In the genomic region with DNA sequence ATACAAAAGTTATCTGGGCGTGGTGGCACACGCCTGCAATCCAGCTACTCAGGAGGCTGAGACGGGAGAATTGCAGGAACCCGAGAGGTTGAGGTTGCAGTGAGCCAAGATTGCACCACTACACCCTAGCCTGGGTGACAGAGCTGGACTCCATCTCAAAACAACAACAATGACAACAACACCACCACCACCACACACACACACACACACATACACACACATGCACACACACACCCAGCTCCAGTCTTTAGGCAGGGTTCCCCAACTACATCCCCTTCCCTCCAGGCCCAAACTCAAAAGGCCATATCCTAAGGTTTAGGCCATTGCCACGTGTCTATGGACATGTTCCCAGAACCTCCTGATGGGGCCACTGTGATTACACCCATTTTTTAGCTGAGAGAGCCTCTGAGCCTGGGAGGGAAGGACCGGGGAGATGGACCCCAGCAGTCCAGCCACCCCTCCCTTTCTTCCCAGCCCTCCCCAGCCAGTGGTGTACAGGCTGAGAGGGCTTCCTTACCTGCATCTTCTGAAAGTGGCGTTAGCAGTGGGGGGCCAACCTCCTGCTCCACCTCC, we compare ENCODE assay signal across 17 cellular contexts. TPM values are rescaled to one million over a fixed set of nuclear protein-coding genes. Genes with fewer than 3 reads are reported as not detected.
DNase-seq lines count a peak whose midpoint lies in the region; ATAC-seq, FAIRE-seq and TF ChIP-seq lines count a peak whose summit lies in the region.
"Had no signal": no experiment of that assay in that cellular context is flagged by ENCODE, and none has a peak within 500 bp of the region (broad histone marks: within the 10 kb centered on the region; RNA-seq: fewer than 3 reads in every experiment).

No MANE protein-coding gene starts in this region.

- peaks cover 4% of the 10 kb centered on the region for H3F3A ChIP-seq in neural progenitor cell (ENCODE audit: low read depth)

- peak overlapping the region; percentile 21 for H3K4me3 Mint-ChIP-seq in neural progenitor cell
- H3K4me3 Mint-ChIP-seq: CD4-positive, CD25-positive, alpha-beta regulatory T cell had no signal

- in situ Hi-C loops in brain microvascular endothelial cell (cut with HindIII; ENCODE audit: low pct_ligation_motif_present, low sequenced_read_pairs), result no loop called here

- no peaks in the 10 kb centered on the region for H3K27me3 ChIP-seq in BLaER1
- H3K27me3 ChIP-seq in bronchial epithelial cell (ENCODE audit: control insufficient read depth, insufficient read depth, low read length), result no peaks in the 10 kb centered on the region
- no peaks in the 10 kb centered on the region for H3K27me3 ChIP-seq in neural progenitor cell
- H3K27me3 ChIP-seq in right cardiac atrium (ENCODE audit: control insufficient read depth, insufficient read depth), result no peaks in the 10 kb centered on the region
- H3K27me3 ChIP-seq in brain microvascular endothelial cell (replicated peaks), result no peaks in the 10 kb centered on the region

- H3K9ac ChIP-seq in BLaER1, result no peak overlapping the region
- H3K9ac ChIP-seq in neural progenitor cell, result no peak overlapping the region

- no peak overlapping the region for H3K4me3 ChIP-seq in BLaER1
- no peak overlapping the region for H3K4me3 ChIP-seq in bronchial epithelial cell (ENCODE audit: low read depth, low read length)
- no peak overlapping the region for H3K4me3 ChIP-seq in neural progenitor cell
- H3K4me3 ChIP-seq in right cardiac atrium (ENCODE audit: low read length), result no peak overlapping the region
- no peak overlapping the region for H3K4me3 ChIP-seq in brain microvascular endothelial cell (ENCODE audit: low read depth, low read length)
- H3K4me3 ChIP-seq: GM12878 had no signal

- no peaks in the 10 kb centered on the region for H3K79me2 ChIP-seq in neural progenitor cell (ENCODE audit: low read depth)

- no peak for TF ChIP-seq CTCF in bronchial epithelial cell (IDR thresholded peaks at IDR 0.05; ENCODE audit: insufficient read depth, low read length, severe bottlenecking)
- TF ChIP-seq CTCF in neural progenitor cell (IDR thresholded peaks at IDR 0.05), result no peak
- TF ChIP-seq CTCF in brain microvascular endothelial cell (IDR thresholded peaks at IDR 0.05; ENCODE audit: low read depth, low read length, missing control alignments), result no peak

- H3K4me2 ChIP-seq in BLaER1 (peak overlapping the region; percentile 28; the same call in 1 of the 2 replicates), neural progenitor cell (no peak overlapping the region)

- H4K20me1 ChIP-seq in BLaER1 (peaks cover 14% of the 10 kb centered on the region), neural progenitor cell (ENCODE audit: low read depth) (no peaks in the 10 kb centered on the region)

- DNase-seq in HTR-8/SVneo (ENCODE audit: insufficient read length, low spot score), result no peak
- DNase-seq in bronchial epithelial cell (ENCODE audit: low read depth), result no peak
- no peak for DNase-seq in neural progenitor cell (ENCODE audit: low spot score)
- no peak for DNase-seq in right cardiac atrium
- no peak for DNase-seq in brain microvascular endothelial cell
- DNase-seq: CD4-positive, CD25-positive, alpha-beta regulatory T cell; DMS 273 treated with DMSO at 0.1 percent for 48 hours had no signal

- 79% methylated on average over 7 of the region's 7 CpGs for WGBS in right cardiac atrium

- no peak overlapping the region for H3K27ac Mint-ChIP-seq in neural progenitor cell
- H3K27ac Mint-ChIP-seq: CD4-positive, CD25-positive, alpha-beta regulatory T cell had no signal

- no peaks in the 10 kb centered on the region for H3K9me3 Mint-ChIP-seq in neural progenitor cell

- ATAC-seq in GM18520 (IDR thresholded peaks at IDR 0.05; ENCODE audit: unreplicated experiment), result no peak
- no peak for ATAC-seq in right cardiac atrium
- no peak for ATAC-seq in GM18502 (IDR thresholded peaks at IDR 0.05; ENCODE audit: poor library complexity, unreplicated experiment)
- ATAC-seq: GM12878, HCT116 had no signal

- peaks cover 17% of the 10 kb centered on the region for H3K4me1 Mint-ChIP-seq in neural progenitor cell

- H3K36me3 Mint-ChIP-seq in neural progenitor cell, result no peaks in the 10 kb centered on the region
- H3K36me3 Mint-ChIP-seq: CD4-positive, CD25-positive, alpha-beta regulatory T cell had no signal

- H3K4me1 ChIP-seq in BLaER1 (peaks cover 34% of the 10 kb centered on the region), neural progenitor cell (peaks cover 4% of the 10 kb centered on the region), right cardiac atrium (ENCODE audit: control insufficient read depth, insufficient read depth, low read length) (no peaks in the 10 kb centered on the region)

- peaks cover 4% of the 10 kb centered on the region for H3K27me3 Mint-ChIP-seq in neural progenitor cell (ENCODE audit: insufficient read depth, low read depth)

- H3K9me3 ChIP-seq in BLaER1 (no peaks in the 10 kb centered on the region), neural progenitor cell (ENCODE audit: low read depth) (no peaks in the 10 kb centered on the region), right cardiac atrium (ENCODE audit: control insufficient read depth, low read length) (no peaks in the 10 kb centered on the region)

- FAIRE-seq in HTR-8/SVneo (lab: Jason Lieb, UNC), result peak; percentile 36
- peak; percentile 87 for FAIRE-seq in bronchial epithelial cell (lab: Jason Lieb, UNC)
- FAIRE-seq: GM12878, H54 had no signal

- H3K36me3 ChIP-seq in BLaER1 (no peaks in the 10 kb centered on the region), bronchial epithelial cell (ENCODE audit: control insufficient read depth, insufficient read depth, low read length) (no peaks in the 10 kb centered on the region), neural progenitor cell (no peaks in the 10 kb centered on the region), brain microvascular endothelial cell (replicated peaks) (no peaks in the 10 kb centered on the region)

- intact Hi-C loops in right cardiac atrium (cut with DNase I), result no loop called here

- no peak overlapping the region for H2AFZ ChIP-seq in neural progenitor cell (replicated peaks)

- H3K27ac ChIP-seq in BLaER1 (no peak overlapping the region), neural progenitor cell (no peak overlapping the region), right cardiac atrium (ENCODE audit: low read length) (no peak overlapping the region), brain microvascular endothelial cell (no peak overlapping the region)
- H3K27ac ChIP-seq: 22Rv1, HL-60 had no signal

RNA-seq across cellular contexts. Expression of a gene that starts 9.0 kb away (rescaled TPM):
- total RNA-seq in bronchial epithelial cell, result 25.3 and 29.0 TPM in 2 replicates
- 22.8 and 50.3 TPM in 2 replicates for total RNA-seq in neural progenitor cell (ENCODE audit: low replicate concordance)
- total RNA-seq in right cardiac atrium, result 10 to 100 TPM; 72.2 to 87.1 (median 76.6) TPM
- 50.2 TPM for polyA plus RNA-seq in right cardiac atrium

RNA-seq across cellular contexts. Expression of a gene that starts 13.4 kb away (rescaled TPM):
- total RNA-seq in bronchial epithelial cell (under 0.01 TPM in 1 of 2 replicates, not detected in the other), neural progenitor cell (ENCODE audit: low replicate concordance) (0.22 TPM in 1 of 2 replicates, not detected in the other), right cardiac atrium (under 1 TPM in 1 of 4 donors, not detected in 3; 0.14 TPM)
- not detected for polyA plus RNA-seq in right cardiac atrium
- total RNA-seq: G401 had no signal
- polyA plus RNA-seq: BJ; CD4-positive, CD25-positive, alpha-beta regulatory T cell had no signal

RNA-seq across cellular contexts. Expression of a gene that starts 19.4 kb away (rescaled TPM):
- total RNA-seq in bronchial epithelial cell (4.7 and 9.1 TPM in 2 replicates), neural progenitor cell (ENCODE audit: low replicate concordance) (5.5 and 33.2 TPM in 2 replicates), right cardiac atrium (100 to 1,000 TPM; 220 to 304 (median 288) TPM)
- 395 TPM for polyA plus RNA-seq in right cardiac atrium

RNA-seq across cellular contexts. Expression of a gene that starts 32.6 kb away (rescaled TPM):
- total RNA-seq in bronchial epithelial cell (1.7 and 2.1 TPM in 2 replicates), neural progenitor cell (ENCODE audit: low replicate concordance) (8.1 and 50.8 TPM in 2 replicates), right cardiac atrium (10 to 100 TPM; 15.8 to 33.2 (median 24.1) TPM)
- 19.4 TPM for polyA plus RNA-seq in right cardiac atrium
